8 cellular contexts compared by ENCODE assay signal in the genomic region with DNA sequence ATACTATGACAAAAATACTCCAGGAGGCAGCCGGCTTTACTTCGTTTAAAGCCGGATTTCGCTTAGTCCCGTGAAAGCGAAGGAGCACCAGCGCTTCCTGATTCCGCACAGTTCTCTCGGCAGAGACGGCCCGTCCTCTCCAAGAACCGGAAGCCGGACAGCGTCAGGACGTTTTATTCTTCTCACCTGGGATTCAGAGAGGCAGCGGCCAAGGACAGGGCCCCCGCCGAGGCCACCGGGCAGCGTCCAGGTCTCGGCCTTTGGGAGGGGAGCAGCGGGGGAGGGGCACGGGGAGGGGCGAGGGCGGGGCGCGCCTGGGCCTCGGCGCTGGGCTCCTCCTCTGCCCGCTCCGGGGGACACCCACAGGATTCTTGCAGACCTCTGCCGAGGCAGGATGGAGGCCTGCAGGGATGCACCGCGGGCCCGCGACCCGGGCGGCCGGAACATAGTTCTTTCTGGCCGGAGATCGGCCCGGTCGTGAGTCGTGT. TPM values are rescaled to one million over a fixed set of nuclear protein-coding genes. Genes with fewer than 3 reads are reported as not detected.
DNase-seq lines count a peak whose midpoint lies in the region; ATAC-seq and TF ChIP-seq lines count a peak whose summit lies in the region.

No MANE protein-coding gene starts in this region.

- POLR2A ChIA-PET in CD8-positive, alpha-beta T cell (lab: Charles Lee), result interaction anchor here (2.6 kb wide), 1 partner anchor 11 kb away, joined by 9 read pairs; no protein-coding TSS in a partner anchor
- POLR2A ChIA-PET in naive thymus-derived CD4-positive, alpha-beta T cell (lab: Charles Lee), result interaction anchor here (0.6 to 6.4 kb wide), 7 partner anchors 8 to 97 kb away, joined by 3 to 84 read pairs (median 3); partner anchors contain the start of genes GID8 and SLC17A9

- peak overlapping the region; percentile 95 for H3K4me3 Mint-ChIP-seq in CD8-positive, alpha-beta T cell
- peak overlapping the region; percentile 88 for H3K4me3 Mint-ChIP-seq in activated T-helper 2 cell treated with anti-CD3 and anti-CD28 coated beads, Interferon-gamma antibody, Interleukin-2, Interleukin-4, amounts not matched to agents 10 μg/mL and 5 μg/mL and 100 μg/mL, durations not matched to agents 14 hours and 24 hours and 36 hours (ENCODE audit: low read depth)
- peak overlapping the region; percentile 86 to 99 (median 95) for H3K4me3 Mint-ChIP-seq in naive thymus-derived CD4-positive, alpha-beta T cell

- H3K36me3 ChIP-seq in CD8-positive, alpha-beta T cell (ENCODE audit: insufficient read depth, low read length), result no peaks in the 10 kb centered on the region
- H3K36me3 ChIP-seq in naive thymus-derived CD4-positive, alpha-beta T cell (ENCODE audit: control insufficient read depth in 2 of 3, insufficient read depth in 3 of 3, low read length in 3 of 3), result peaks cover 0 to 5% (median 0%) of the 10 kb centered on the region in 3 experiments
- H3K36me3 ChIP-seq in uterus, result no peaks in the 10 kb centered on the region

- H3K27ac ChIP-seq in CD8-positive, alpha-beta T cell (ENCODE audit: low read depth, low read length), result peak overlapping the region; percentile 51
- H3K27ac ChIP-seq in naive thymus-derived CD4-positive, alpha-beta T cell (ENCODE audit: low read depth, low read length), result peak overlapping the region; percentile 95
- peak overlapping the region; percentile 77 to 80 for H3K27ac ChIP-seq in uterus

- peaks cover 17% of the 10 kb centered on the region for H3K36me3 Mint-ChIP-seq in CD8-positive, alpha-beta T cell
- H3K36me3 Mint-ChIP-seq in activated T-helper 2 cell treated with anti-CD3 and anti-CD28 coated beads, Interferon-gamma antibody, Interleukin-2, Interleukin-4, amounts not matched to agents 10 μg/mL and 5 μg/mL and 100 μg/mL, durations not matched to agents 14 hours and 24 hours and 36 hours (ENCODE audit: low read depth), result peaks cover 22% of the 10 kb centered on the region
- H3K36me3 Mint-ChIP-seq in naive thymus-derived CD4-positive, alpha-beta T cell, result peaks cover 0 to 5% (median 0%) of the 10 kb centered on the region in 5 donors

- ATAC-seq in CD8-positive, alpha-beta T cell, result peak; percentile 19
- ATAC-seq in naive thymus-derived CD4-positive, alpha-beta T cell, result peak; percentile 57
- no peak for ATAC-seq in HG03108 (IDR thresholded peaks at IDR 0.05; ENCODE audit: unreplicated experiment)

- no peaks in the 10 kb centered on the region for H3K27me3 ChIP-seq in CD8-positive, alpha-beta T cell (ENCODE audit: insufficient read depth, low read length)
- H3K27me3 ChIP-seq in naive thymus-derived CD4-positive, alpha-beta T cell (ENCODE audit: control insufficient read depth in 2 of 2, insufficient read depth in 2 of 2, low read length in 2 of 2), result no peaks in the 10 kb centered on the region
- no peaks in the 10 kb centered on the region for H3K27me3 ChIP-seq in uterus

- no peaks in the 10 kb centered on the region for H3K9me3 ChIP-seq in CD8-positive, alpha-beta T cell (ENCODE audit: low read length)
- no peaks in the 10 kb centered on the region for H3K9me3 ChIP-seq in naive thymus-derived CD4-positive, alpha-beta T cell (ENCODE audit: control insufficient read depth in 2 of 3, low read length in 3 of 3)
- no peaks in the 10 kb centered on the region for H3K9me3 ChIP-seq in uterus

- intact Hi-C loops in CD8-positive, alpha-beta T cell (cut with DNase I, micrococcal nuclease), result loop anchor here (1.0 to 5.0 kb wide), 3 partner anchors 8 to 542 kb away; partner anchors contain the start of genes TCFL5 (in 2 of the 2) and RPS21 (in 1 of the 2)
- intact Hi-C loops in activated T-helper 2 cell treated with anti-CD3 and anti-CD28 coated beads, Interferon-gamma antibody, Interleukin-2, Interleukin-4, amounts not matched to agents 10 μg/mL and 5 μg/mL and 100 μg/mL, durations not matched to agents 14 hours and 24 hours and 36 hours (cut with micrococcal nuclease), result loop anchor here (1.0 to 5.0 kb wide), 2 partner anchors 8 to 67 kb away; partner anchors contain the start of gene TCFL5
- intact Hi-C loops in naive thymus-derived CD4-positive, alpha-beta T cell (cut with micrococcal nuclease), result loop anchor here (1.0 to 10.0 kb wide), 5 partner anchors 8 to 274 kb away; partner anchors contain the start of gene TCFL5 (in 2 of the 2)
- intact Hi-C loops in uterus (cut with DNase I; ENCODE audit: low total_unique reads), result no loop called here

- CTCF ChIA-PET in CD8-positive, alpha-beta T cell (lab: Charles Lee), result no interaction called here
- CTCF ChIA-PET in naive thymus-derived CD4-positive, alpha-beta T cell (lab: Charles Lee), result interaction anchor here (0.9 to 3.2 kb wide), 2 partner anchors 21 to 28 kb away, joined by 3 to 16 read pairs; no protein-coding TSS in a partner anchor

- H3K27ac Mint-ChIP-seq in CD8-positive, alpha-beta T cell, result peak overlapping the region; percentile 96
- peak overlapping the region; percentile 75 for H3K27ac Mint-ChIP-seq in activated T-helper 2 cell treated with anti-CD3 and anti-CD28 coated beads, Interferon-gamma antibody, Interleukin-2, Interleukin-4, amounts not matched to agents 10 μg/mL and 5 μg/mL and 100 μg/mL, durations not matched to agents 14 hours and 24 hours and 36 hours
- H3K27ac Mint-ChIP-seq in naive thymus-derived CD4-positive, alpha-beta T cell, result peak overlapping the region; percentile 81 to 99 (median 93)

- peaks cover 62% of the 10 kb centered on the region for H3K4me1 Mint-ChIP-seq in CD8-positive, alpha-beta T cell (ENCODE audit: low read depth)
- peaks cover 47% of the 10 kb centered on the region for H3K4me1 Mint-ChIP-seq in activated T-helper 2 cell treated with anti-CD3 and anti-CD28 coated beads, Interferon-gamma antibody, Interleukin-2, Interleukin-4, amounts not matched to agents 10 μg/mL and 5 μg/mL and 100 μg/mL, durations not matched to agents 14 hours and 24 hours and 36 hours (ENCODE audit: low read depth)
- peaks cover 34 to 71% (median 49%) of the 10 kb centered on the region in 7 donors for H3K4me1 Mint-ChIP-seq in naive thymus-derived CD4-positive, alpha-beta T cell

- no peaks in the 10 kb centered on the region for H3K9me3 Mint-ChIP-seq in CD8-positive, alpha-beta T cell
- no peaks in the 10 kb centered on the region for H3K9me3 Mint-ChIP-seq in activated T-helper 2 cell treated with anti-CD3 and anti-CD28 coated beads, Interferon-gamma antibody, Interleukin-2, Interleukin-4, amounts not matched to agents 10 μg/mL and 5 μg/mL and 100 μg/mL, durations not matched to agents 14 hours and 24 hours and 36 hours
- no peaks in the 10 kb centered on the region for H3K9me3 Mint-ChIP-seq in naive thymus-derived CD4-positive, alpha-beta T cell

- no peak for TF ChIP-seq POLR2A in uterus (IDR thresholded peaks at IDR 0.05)

- H3K27me3 Mint-ChIP-seq in CD8-positive, alpha-beta T cell (ENCODE audit: low read depth), result no peaks in the 10 kb centered on the region
- no peaks in the 10 kb centered on the region for H3K27me3 Mint-ChIP-seq in activated T-helper 2 cell treated with anti-CD3 and anti-CD28 coated beads, Interferon-gamma antibody, Interleukin-2, Interleukin-4, amounts not matched to agents 10 μg/mL and 5 μg/mL and 100 μg/mL, durations not matched to agents 14 hours and 24 hours and 36 hours (ENCODE audit: low read depth)
- H3K27me3 Mint-ChIP-seq in naive thymus-derived CD4-positive, alpha-beta T cell, result no peaks in the 10 kb centered on the region

- H3K4me3 ChIP-seq in CD8-positive, alpha-beta T cell (ENCODE audit: low read depth, low read length), result peak overlapping the region; percentile 71
- peak overlapping the region; percentile 62 for H3K4me3 ChIP-seq in naive thymus-derived CD4-positive, alpha-beta T cell (ENCODE audit: low read length)
- H3K4me3 ChIP-seq in uterus, result peak overlapping the region; percentile 33 to 39

- TF ChIP-seq CTCF in CD8-positive, alpha-beta T cell (IDR thresholded peaks at IDR 0.05), result no peak
- no peak for TF ChIP-seq CTCF in uterus (IDR thresholded peaks at IDR 0.05)

- peaks cover 44% of the 10 kb centered on the region for H3K4me1 ChIP-seq in CD8-positive, alpha-beta T cell (ENCODE audit: insufficient read depth, low read length)
- H3K4me1 ChIP-seq in naive thymus-derived CD4-positive, alpha-beta T cell (ENCODE audit: control insufficient read depth in 2 of 2, insufficient read depth in 2 of 2, low read length in 2 of 2), result peaks cover 35 to 39% of the 10 kb centered on the region in 2 donors
- peaks cover 12 to 13% of the 10 kb centered on the region in 2 donors for H3K4me1 ChIP-seq in uterus

- DNase-seq in CD8-positive, alpha-beta T cell, result peak in 6 of 7 experiments; percentile 43 to 78 (median 58)
- DNase-seq in NCI-H2227 treated with DMSO at 0.1 percent for 48 hours (lab: John Stamatoyannopoulos, UW), result peak; percentile 21
- DNase-seq in activated T-helper 2 cell treated with anti-CD3 and anti-CD28 coated beads, Interferon-gamma antibody, Interleukin-2, Interleukin-4, amounts not matched to agents 10 μg/mL and 5 μg/mL and 100 μg/mL, durations not matched to agents 14 hours and 24 hours and 36 hours (ENCODE audit: low spot score), result peak; percentile 37
- DNase-seq in fibroblast of peridontal ligament (ENCODE audit: extremely low read depth), result peak; percentile 40
- DNase-seq in naive thymus-derived CD4-positive, alpha-beta T cell, result peak in 7 of 9 donors; percentile 26 to 67 (median 36)
- peak; percentile 53 to 62 for DNase-seq in uterus
- DNase-seq in NCI-H187 (lab: John Stamatoyannopoulos, UW), result no peak

RNA-seq across cellular contexts. Expression of gene DIDO1, which starts 2.8 kb away (rescaled TPM):
- 10 to 100 TPM; 44.7 to 46.6 TPM for total RNA-seq in CD8-positive, alpha-beta T cell
- 57.9 and 59.8 TPM in 2 replicates for total RNA-seq in activated T-helper 2 cell treated with anti-CD3 and anti-CD28 coated beads, Interferon-gamma antibody, Interleukin-2, Interleukin-4, amounts not matched to agents 10 μg/mL and 5 μg/mL and 100 μg/mL, durations not matched to agents 14 hours and 24 hours and 36 hours
- 100 to 1,000 TPM in 2 of 5 experiments, 10 to 100 TPM in 3; 66.1 to 139 (median 77.4) TPM for total RNA-seq in naive thymus-derived CD4-positive, alpha-beta T cell
- polyA plus RNA-seq in naive thymus-derived CD4-positive, alpha-beta T cell, result 10 to 100 TPM; 36.6 to 58.4 TPM
- total RNA-seq in uterus, result 10 to 100 TPM; 20.9 to 92.8 (median 78.8) TPM

RNA-seq across cellular contexts. Expression of gene GID8, which starts 8.9 kb away (rescaled TPM):
- total RNA-seq in CD8-positive, alpha-beta T cell, result 10 to 100 TPM; 48.7 to 48.8 TPM
- total RNA-seq in activated T-helper 2 cell treated with anti-CD3 and anti-CD28 coated beads, Interferon-gamma antibody, Interleukin-2, Interleukin-4, amounts not matched to agents 10 μg/mL and 5 μg/mL and 100 μg/mL, durations not matched to agents 14 hours and 24 hours and 36 hours, result 50.5 and 53.7 TPM in 2 replicates
- total RNA-seq in naive thymus-derived CD4-positive, alpha-beta T cell, result 10 to 100 TPM; 32.1 to 48.0 (median 40.7) TPM
- polyA plus RNA-seq in naive thymus-derived CD4-positive, alpha-beta T cell, result 10 to 100 TPM; 19.6 to 22.9 TPM
- total RNA-seq in uterus, result 10 to 100 TPM; 16.4 to 48.6 (median 40.0) TPM

RNA-seq across cellular contexts. Expression of gene SLC17A9, which starts 23.4 kb away (rescaled TPM):
- 10 to 100 TPM; 19.1 to 22.6 TPM for total RNA-seq in CD8-positive, alpha-beta T cell
- total RNA-seq in activated T-helper 2 cell treated with anti-CD3 and anti-CD28 coated beads, Interferon-gamma antibody, Interleukin-2, Interleukin-4, amounts not matched to agents 10 μg/mL and 5 μg/mL and 100 μg/mL, durations not matched to agents 14 hours and 24 hours and 36 hours, result 20.2 and 21.4 TPM in 2 replicates
- 10 to 100 TPM in 1 of 5 experiments, 1 to 10 TPM in 4; 3.4 to 12.6 (median 5.6) TPM for total RNA-seq in naive thymus-derived CD4-positive, alpha-beta T cell
- polyA plus RNA-seq in naive thymus-derived CD4-positive, alpha-beta T cell, result under 1 TPM; 0.44 to 0.63 TPM
- 1 to 10 TPM in 2 of 4 donors, under 1 TPM in 1, not detected in 1; 0.26 to 5.4 (median 1.6) TPM for total RNA-seq in uterus

Comparison
In these comparisons a context has a peak if more than half of its experiments do, and no peak if none do; other contexts are left out.
1. DNase-seq: peak in CD8-positive, alpha-beta T cell (6 of 7), NCI-H2227 treated with DMSO at 0.1 percent for 48 hours (single experiment), activated T-helper 2 cell treated with anti-CD3 and anti-CD28 coated beads, Interferon-gamma antibody, Interleukin-2, Interleukin-4, amounts not matched to agents 10 μg/mL and 5 μg/mL and 100 μg/mL, durations not matched to agents 14 hours and 24 hours and 36 hours (single experiment), fibroblast of peridontal ligament (single experiment), naive thymus-derived CD4-positive, alpha-beta T cell (7 of 9) and uterus (2 of 2); none in NCI-H187 (0 of 2).
2. Peak in every context shown above with its lines, with median percentiles within 50 percentile points of each other: H3K27ac ChIP-seq, H3K4me3 ChIP-seq, H3K27ac Mint-ChIP-seq and H3K4me3 Mint-ChIP-seq.